4 cellular contexts compared by ENCODE assay signal in the genomic region with DNA sequence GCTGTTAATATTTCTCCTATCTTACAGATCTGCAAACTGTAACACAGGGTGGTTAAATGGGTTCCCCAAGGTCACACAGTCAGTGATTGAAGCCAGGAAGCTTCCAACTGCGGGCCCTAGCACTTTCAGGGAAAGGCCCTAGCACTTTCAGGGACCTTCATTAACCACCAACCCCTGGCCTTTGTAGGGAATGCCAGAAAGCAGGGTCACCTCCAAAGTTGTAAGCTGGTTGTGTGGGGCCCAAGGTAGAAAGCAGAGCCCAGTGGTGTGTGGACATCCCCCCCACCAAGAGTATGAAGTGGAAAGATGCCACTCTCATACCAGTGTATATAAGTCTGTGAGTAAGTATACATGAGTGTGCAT.
TF ChIP-seq lines count a peak whose summit lies in the region.

No MANE protein-coding gene starts in this region.

TF ChIP-seq in SK-N-SH, 30 proteins besides CTCF, POLR2A, EP300 and RAD21 (continues in another document):
- TF ChIP-seq MEF2A (IDR thresholded peaks at IDR 0.05; ENCODE audit: borderline replicate concordance, low read depth) (no peak), SIN3A (IDR thresholded peaks at IDR 0.05; ENCODE audit: borderline replicate concordance, low read depth, low read length) (no peak), MXI1 (IDR thresholded peaks at IDR 0.05; ENCODE audit: low read depth, low read length) (no peak), CHD2 (IDR thresholded peaks at IDR 0.05; ENCODE audit: low read length, partially characterized antibody) (no peak), FOXM1 (IDR thresholded peaks at IDR 0.05; ENCODE audit: low read depth) (no peak), POLR2AphosphoS5 (IDR thresholded peaks at IDR 0.05; ENCODE audit: low read depth, low read length) (no peak), NRF1 (IDR thresholded peaks at IDR 0.05; ENCODE audit: low read depth, low read length) (no peak), ELF1 (IDR thresholded peaks at IDR 0.05) (no peak)
- TF ChIP-seq, protein P1, sequence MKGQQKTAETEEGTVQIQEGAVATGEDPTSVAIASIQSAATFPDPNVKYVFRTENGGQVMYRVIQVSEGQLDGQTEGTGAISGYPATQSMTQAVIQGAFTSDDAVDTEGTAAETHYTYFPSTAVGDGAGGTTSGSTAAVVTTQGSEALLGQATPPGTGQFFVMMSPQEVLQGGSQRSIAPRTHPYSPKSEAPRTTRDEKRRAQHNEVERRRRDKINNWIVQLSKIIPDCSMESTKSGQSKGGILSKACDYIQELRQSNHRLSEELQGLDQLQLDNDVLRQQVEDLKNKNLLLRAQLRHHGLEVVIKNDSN (IDR thresholded peaks at IDR 0.05; ENCODE audit: borderline replicate concordance, low read depth) = no peak
- TF ChIP-seq, protein P2, sequence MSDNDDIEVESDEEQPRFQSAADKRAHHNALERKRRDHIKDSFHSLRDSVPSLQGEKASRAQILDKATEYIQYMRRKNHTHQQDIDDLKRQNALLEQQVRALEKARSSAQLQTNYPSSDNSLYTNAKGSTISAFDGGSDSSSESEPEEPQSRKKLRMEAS (IDR thresholded peaks at IDR 0.05; ENCODE audit: low read depth) = no peak
- TF ChIP-seq, protein P3, sequence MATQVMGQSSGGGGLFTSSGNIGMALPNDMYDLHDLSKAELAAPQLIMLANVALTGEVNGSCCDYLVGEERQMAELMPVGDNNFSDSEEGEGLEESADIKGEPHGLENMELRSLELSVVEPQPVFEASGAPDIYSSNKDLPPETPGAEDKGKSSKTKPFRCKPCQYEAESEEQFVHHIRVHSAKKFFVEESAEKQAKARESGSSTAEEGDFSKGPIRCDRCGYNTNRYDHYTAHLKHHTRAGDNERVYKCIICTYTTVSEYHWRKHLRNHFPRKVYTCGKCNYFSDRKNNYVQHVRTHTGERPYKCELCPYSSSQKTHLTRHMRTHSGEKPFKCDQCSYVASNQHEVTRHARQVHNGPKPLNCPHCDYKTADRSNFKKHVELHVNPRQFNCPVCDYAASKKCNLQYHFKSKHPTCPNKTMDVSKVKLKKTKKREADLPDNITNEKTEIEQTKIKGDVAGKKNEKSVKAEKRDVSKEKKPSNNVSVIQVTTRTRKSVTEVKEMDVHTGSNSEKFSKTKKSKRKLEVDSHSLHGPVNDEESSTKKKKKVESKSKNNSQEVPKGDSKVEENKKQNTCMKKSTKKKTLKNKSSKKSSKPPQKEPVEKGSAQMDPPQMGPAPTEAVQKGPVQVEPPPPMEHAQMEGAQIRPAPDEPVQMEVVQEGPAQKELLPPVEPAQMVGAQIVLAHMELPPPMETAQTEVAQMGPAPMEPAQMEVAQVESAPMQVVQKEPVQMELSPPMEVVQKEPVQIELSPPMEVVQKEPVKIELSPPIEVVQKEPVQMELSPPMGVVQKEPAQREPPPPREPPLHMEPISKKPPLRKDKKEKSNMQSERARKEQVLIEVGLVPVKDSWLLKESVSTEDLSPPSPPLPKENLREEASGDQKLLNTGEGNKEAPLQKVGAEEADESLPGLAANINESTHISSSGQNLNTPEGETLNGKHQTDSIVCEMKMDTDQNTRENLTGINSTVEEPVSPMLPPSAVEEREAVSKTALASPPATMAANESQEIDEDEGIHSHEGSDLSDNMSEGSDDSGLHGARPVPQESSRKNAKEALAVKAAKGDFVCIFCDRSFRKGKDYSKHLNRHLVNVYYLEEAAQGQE (IDR thresholded peaks at IDR 0.05; ENCODE audit: low read depth, low read length) = no peak

TF ChIP-seq in SK-N-SH treated with all-trans-retinoic acid at 6 μM for 48 hours, 23 proteins besides CTCF, POLR2A, EP300 and RAD21:
- no peak for TF ChIP-seq RARB (CRISPR knock-in tag; IDR thresholded peaks at IDR 0.05)
- TF ChIP-seq, protein P4, sequence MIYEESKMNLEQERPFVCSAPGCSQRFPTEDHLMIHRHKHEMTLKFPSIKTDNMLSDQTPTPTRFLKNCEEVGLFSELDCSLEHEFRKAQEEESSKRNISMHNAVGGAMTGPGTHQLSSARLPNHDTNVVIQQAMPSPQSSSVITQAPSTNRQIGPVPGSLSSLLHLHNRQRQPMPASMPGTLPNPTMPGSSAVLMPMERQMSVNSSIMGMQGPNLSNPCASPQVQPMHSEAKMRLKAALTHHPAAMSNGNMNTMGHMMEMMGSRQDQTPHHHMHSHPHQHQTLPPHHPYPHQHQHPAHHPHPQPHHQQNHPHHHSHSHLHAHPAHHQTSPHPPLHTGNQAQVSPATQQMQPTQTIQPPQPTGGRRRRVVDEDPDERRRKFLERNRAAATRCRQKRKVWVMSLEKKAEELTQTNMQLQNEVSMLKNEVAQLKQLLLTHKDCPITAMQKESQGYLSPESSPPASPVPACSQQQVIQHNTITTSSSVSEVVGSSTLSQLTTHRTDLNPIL (CRISPR knock-in tag; IDR thresholded peaks at IDR 0.05; ENCODE audit: low read depth) = no peak
- TF ChIP-seq, protein P5, sequence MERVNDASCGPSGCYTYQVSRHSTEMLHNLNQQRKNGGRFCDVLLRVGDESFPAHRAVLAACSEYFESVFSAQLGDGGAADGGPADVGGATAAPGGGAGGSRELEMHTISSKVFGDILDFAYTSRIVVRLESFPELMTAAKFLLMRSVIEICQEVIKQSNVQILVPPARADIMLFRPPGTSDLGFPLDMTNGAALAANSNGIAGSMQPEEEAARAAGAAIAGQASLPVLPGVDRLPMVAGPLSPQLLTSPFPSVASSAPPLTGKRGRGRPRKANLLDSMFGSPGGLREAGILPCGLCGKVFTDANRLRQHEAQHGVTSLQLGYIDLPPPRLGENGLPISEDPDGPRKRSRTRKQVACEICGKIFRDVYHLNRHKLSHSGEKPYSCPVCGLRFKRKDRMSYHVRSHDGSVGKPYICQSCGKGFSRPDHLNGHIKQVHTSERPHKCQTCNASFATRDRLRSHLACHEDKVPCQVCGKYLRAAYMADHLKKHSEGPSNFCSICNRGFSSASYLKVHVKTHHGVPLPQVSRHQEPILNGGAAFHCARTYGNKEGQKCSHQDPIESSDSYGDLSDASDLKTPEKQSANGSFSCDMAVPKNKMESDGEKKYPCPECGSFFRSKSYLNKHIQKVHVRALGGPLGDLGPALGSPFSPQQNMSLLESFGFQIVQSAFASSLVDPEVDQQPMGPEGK (CRISPR knock-in tag; IDR thresholded peaks at IDR 0.05; ENCODE audit: borderline replicate concordance) = no peak

TF ChIP-seq in IMR-90, 13 proteins besides CTCF, POLR2A, EP300 and RAD21:
- TF ChIP-seq, protein P6, sequence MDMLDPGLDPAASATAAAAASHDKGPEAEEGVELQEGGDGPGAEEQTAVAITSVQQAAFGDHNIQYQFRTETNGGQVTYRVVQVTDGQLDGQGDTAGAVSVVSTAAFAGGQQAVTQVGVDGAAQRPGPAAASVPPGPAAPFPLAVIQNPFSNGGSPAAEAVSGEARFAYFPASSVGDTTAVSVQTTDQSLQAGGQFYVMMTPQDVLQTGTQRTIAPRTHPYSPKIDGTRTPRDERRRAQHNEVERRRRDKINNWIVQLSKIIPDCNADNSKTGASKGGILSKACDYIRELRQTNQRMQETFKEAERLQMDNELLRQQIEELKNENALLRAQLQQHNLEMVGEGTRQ (IDR thresholded peaks at IDR 0.05; ENCODE audit: low read depth, low read length) = no peak
- TF ChIP-seq SMC3 (IDR thresholded peaks at IDR 0.05; ENCODE audit: low read depth, low read length) (no peak), CEBPB (IDR thresholded peaks at IDR 0.05; ENCODE audit: low read depth, low read length) (no peak), NFE2L2 (IDR thresholded peaks at IDR 0.05; ENCODE audit: low read depth, low read length) (no peak), CHD1 (IDR thresholded peaks at IDR 0.05; ENCODE audit: low read depth, low read length) (no peak), MXI1 (IDR thresholded peaks at IDR 0.05; ENCODE audit: borderline replicate concordance, low read depth, low read length) (no peak)
- TF ChIP-seq, protein P7, sequence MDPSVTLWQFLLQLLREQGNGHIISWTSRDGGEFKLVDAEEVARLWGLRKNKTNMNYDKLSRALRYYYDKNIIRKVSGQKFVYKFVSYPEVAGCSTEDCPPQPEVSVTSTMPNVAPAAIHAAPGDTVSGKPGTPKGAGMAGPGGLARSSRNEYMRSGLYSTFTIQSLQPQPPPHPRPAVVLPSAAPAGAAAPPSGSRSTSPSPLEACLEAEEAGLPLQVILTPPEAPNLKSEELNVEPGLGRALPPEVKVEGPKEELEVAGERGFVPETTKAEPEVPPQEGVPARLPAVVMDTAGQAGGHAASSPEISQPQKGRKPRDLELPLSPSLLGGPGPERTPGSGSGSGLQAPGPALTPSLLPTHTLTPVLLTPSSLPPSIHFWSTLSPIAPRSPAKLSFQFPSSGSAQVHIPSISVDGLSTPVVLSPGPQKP (IDR thresholded peaks at IDR 0.05; ENCODE audit: borderline replicate concordance, low read depth, low read length) = no peak

TF ChIP-seq in neural cell, 6 proteins besides CTCF, POLR2A, EP300 and RAD21:
- no peak for TF ChIP-seq EZH2 (IDR thresholded peaks at IDR 0.05; ENCODE audit: borderline replicate concordance, insufficient read depth, low read length, poor library complexity, severe bottlenecking)
